Comparison of ENCODE assay signal across 26 cellular contexts in the genomic region with DNA sequence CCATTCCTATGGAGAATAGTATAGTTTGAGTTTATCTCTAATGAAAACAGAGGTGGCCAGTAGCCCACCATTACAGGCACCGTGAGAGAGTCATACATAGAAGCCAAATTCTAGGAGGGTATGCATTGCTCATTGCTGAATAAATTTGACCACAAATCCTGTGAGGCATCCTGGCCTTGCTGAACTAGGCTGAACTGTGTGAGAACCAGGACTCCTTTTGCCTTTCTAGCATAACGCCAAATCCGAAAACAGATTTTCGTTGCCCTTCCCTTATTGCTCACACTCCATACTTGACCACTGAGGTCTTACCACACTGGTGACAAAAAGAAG. TPM values are rescaled to one million over a fixed set of nuclear protein-coding genes. Genes with fewer than 3 reads are reported as not detected.
A peak's percentile ranks its signal among the peaks of the same experiment; 100 is the strongest.
DNase-seq lines count a peak whose midpoint lies in the region; ATAC-seq, FAIRE-seq and TF ChIP-seq lines count a peak whose summit lies in the region.
"Had no signal": no experiment of that assay in that cellular context is flagged by ENCODE, and none has a peak within 500 bp of the region (broad histone marks: within the 10 kb centered on the region; RNA-seq: fewer than 3 reads in every experiment).

No MANE protein-coding gene starts in this region.

- no peaks in the 10 kb centered on the region for H3K79me2 ChIP-seq in K562 (ENCODE audit: control insufficient read depth, insufficient read depth, low read length)

- H3K27me3 ChIP-seq in K562 (ENCODE audit: control insufficient read depth in 2 of 2, insufficient read depth in 2 of 2, low read length in 2 of 2), result peaks cover 12 to 16% of the 10 kb centered on the region in 2 experiments; a peak in 4 of 5 replicates
- no peaks in the 10 kb centered on the region for H3K27me3 ChIP-seq in body of pancreas
- H3K27me3 ChIP-seq: BLaER1 had no signal

- ATAC-seq in K562 (no peak), GM21390 (IDR thresholded peaks at IDR 0.05; ENCODE audit: unreplicated experiment) (no peak), body of pancreas (no peak)
- ATAC-seq: CD8-positive, alpha-beta T cell; GM12878; GM23338; HCT116 had no signal

- CTCF ChIA-PET in K562 (lab: Yijun Ruan, JAX; ENCODE audit: low intra/inter-chr PET ratio), result no interaction called here

- H3K36me3 ChIP-seq in K562 (ENCODE audit: control insufficient read depth, insufficient read depth, low read length) (no peaks in the 10 kb centered on the region), body of pancreas (replicated peaks in 1 of 2; ENCODE audit: insufficient read depth in 1 of 2, low read depth in 2 of 2) (no peaks in the 10 kb centered on the region)
- H3K36me3 ChIP-seq: BLaER1 had no signal

- H3K9me1 ChIP-seq in K562 (ENCODE audit: control insufficient read depth, insufficient read depth, low read length), result no peaks in the 10 kb centered on the region

- no peaks in the 10 kb centered on the region for H4K20me1 ChIP-seq in K562 (replicated peaks; ENCODE audit: control insufficient read depth, insufficient read depth, low read length)
- H4K20me1 ChIP-seq: BLaER1 had no signal

- H2AFZ ChIP-seq in K562 (ENCODE audit: low read depth, low read length), result no peak overlapping the region
- H2AFZ ChIP-seq: GM23338 had no signal

- no peak for TF ChIP-seq CTCF in K562 (IDR thresholded peaks at IDR 0.05 in 2 of 3, conservative IDR thresholded peaks at IDR 0.05 in 1 of 3; ENCODE audit: insufficient read depth in 2 of 3, low read depth in 1 of 3, low read length in 3 of 3)
- no peak for TF ChIP-seq CTCF in body of pancreas (IDR thresholded peaks at IDR 0.05)

- DNase-seq in HT1080 (ENCODE audit: low read depth) (peak; percentile 42), K562 (ENCODE audit: extremely low read depth in 1 of 4, low spot score in 3 of 4) (no peak), fibroblast of peridontal ligament (ENCODE audit: extremely low read depth) (peak; percentile 14), stromal cell of bone marrow (ENCODE audit: low read depth) (peak; percentile 24), cortex of kidney (lab: John Stamatoyannopoulos, UW) (no peak), body of pancreas (no peak)
- DNase-seq: 8988T; CD8-positive, alpha-beta T cell; DMS 273 treated with DMSO at 0.1 percent for 48 hours; DMS53; DND-41; EL; HFFc6 had no signal

- intact Hi-C loops in K562 (cut with micrococcal nuclease), result no loop called here
- intact Hi-C loops in body of pancreas (cut with DNase I), result no loop called here

- TF ChIP-seq RAD21 in K562 (CRISPR knock-in tag; conservative IDR thresholded peaks at IDR 0.05 in 1 of 2, IDR thresholded peaks at IDR 0.05 in 1 of 2), result no peak

- no peak for FAIRE-seq in K562 (lab: Jason Lieb, UNC)
- FAIRE-seq: GM12878, GM19239, H54, HTR-8/SVneo had no signal

- H3K9ac ChIP-seq in K562 (ENCODE audit: insufficient read depth in 1 of 2, low read depth in 2 of 2, low read length in 2 of 2), result no peak overlapping the region
- H3K9ac ChIP-seq: BLaER1 had no signal

- H3K27ac ChIP-seq in K562 (ENCODE audit: extremely low read depth, low read depth, low read length), result no peak overlapping the region
- H3K27ac ChIP-seq in body of pancreas, result no peak overlapping the region
- H3K27ac ChIP-seq: BLaER1, HL-60 had no signal

- H3K4me2 ChIP-seq in K562 (ENCODE audit: insufficient read depth, low read length), result no peak overlapping the region
- H3K4me2 ChIP-seq: BLaER1, GM23338 had no signal

- no peak for TF ChIP-seq EP300 in K562 (IDR thresholded peaks at IDR 0.05; ENCODE audit: low read length)

- POLR2A ChIA-PET in K562 (lab: Yijun Ruan, JAX), result interaction anchor here (1.4 kb wide), 1 partner anchor 11 kb away, joined by 12 read pairs; no protein-coding TSS in a partner anchor

- no peak for TF ChIP-seq POLR2A in K562 (conservative IDR thresholded peaks at IDR 0.05)
- no peak for TF ChIP-seq POLR2A in body of pancreas (IDR thresholded peaks at IDR 0.05)

- H3K4me1 ChIP-seq in K562 (replicated peaks in 1 of 2; ENCODE audit: control insufficient read depth in 2 of 2, insufficient read depth in 2 of 2, low read length in 2 of 2), result no peaks in the 10 kb centered on the region; a peak in 1 of 5 replicates
- H3K4me1 ChIP-seq in body of pancreas, result peaks cover 11% of the 10 kb centered on the region
- H3K4me1 ChIP-seq: BLaER1 had no signal

- H3K4me3 ChIP-seq in K562, result no peak overlapping the region
- no peak overlapping the region for H3K4me3 ChIP-seq in body of pancreas
- H3K4me3 ChIP-seq: BLaER1, GM12878, GM23338 had no signal

- no TSS peak for BruUV-seq in K562 (replicated peaks; lab: Mats Ljungman, UMichigan)

- H3K9me3 ChIP-seq in K562 (replicated peaks; ENCODE audit: control insufficient read depth, insufficient read depth, low read depth, low read length), result no peaks in the 10 kb centered on the region
- H3K9me3 ChIP-seq in body of pancreas, result no peaks in the 10 kb centered on the region
- H3K9me3 ChIP-seq: BLaER1 had no signal

- 15% methylated on average over 4 of the region's 4 CpGs for WGBS in K562 (ENCODE audit: insufficient coverage, low coverage, missing lambda C conversion rate)
- 73 to 94% methylated on average over 4 of the region's 4 CpGs for WGBS in body of pancreas, 2 donors

- in situ Hi-C loops in K562 (cut with MboI), result no loop called here

TF ChIP-seq in K562, 482 proteins besides CTCF, POLR2A, EP300 and RAD21:
- TF ChIP-seq E2F3 (CRISPR knock-in tag; IDR thresholded peaks at IDR 0.05) (no peak), RNF2 (IDR thresholded peaks at IDR 0.05) (0 out of 2 replicates have a peak, but pooled peaks have one; percentile 29)
TF ChIP-seq in K562: peak in this region for 1.

RNA-seq across cellular contexts. Expression of a gene that starts 50.4 kb away (rescaled TPM):
- total RNA-seq in HT1080 (2014; rRNA removed; shearing (Covaris generic)), result not detected in 2 replicates
- polyA plus RNA-seq in HT1080 (2015; cell fraction: cytosol; rRNA removed), result not detected in 2 replicates
- 0.03 TPM in 1 of 2 replicates, not detected in the other for polyA plus RNA-seq in HT1080 (2015; cell fraction: nucleus; rRNA removed)
- total RNA-seq in K562 (2011; cell fraction: chromatin; rRNA removed; ENCODE audit: low replicate concordance), result not detected in 2 replicates
- total RNA-seq in K562 (2011; cell fraction: nucleolus; rRNA removed), result not detected in 2 replicates
- not detected in 2 replicates for total RNA-seq in K562 (2011; cell fraction: nucleoplasm; rRNA removed)
- total RNA-seq in K562 (2014; rRNA removed) (not detected in 2 replicates), K562 (2014; rRNA removed; fragmentation: Illumina TruSeq; extraction: Trizol) (not detected in 2 replicates), K562 (2015; rRNA removed; fragmentation: Illumina TruSeq; extraction: Trizol) (not detected in 2 replicates), K562 (2021) (0.18 TPM in 1 of 2 replicates, not detected in the other), body of pancreas (1 to 10 TPM; 2.9 to 8.2 TPM)
- polyA plus RNA-seq in K562 (2011; rRNA removed) (not detected in 2 replicates), K562 (2014; fragmentation: Illumina TruSeq; extraction: Trizol) (not detected in 2 replicates), K562 (2014; fragmentation: Nextera tagmentation; extraction: Ambion mirVana) (not detected), K562 (2014; rRNA removed) (not detected in 2 replicates)
- not detected in 2 replicates for polyA plus RNA-seq in K562 (2011; cell fraction: cytosol; rRNA removed)
- not detected in 2 replicates for polyA plus RNA-seq in K562 (2011; cell fraction: nucleus; rRNA removed)
- not detected in 2 replicates for polyA plus RNA-seq in K562 (2012)
- not detected in 2 replicates for polyA minus RNA-seq in K562 (2011; rRNA and poly(A)+ RNA removed)
- not detected in 2 replicates for polyA minus RNA-seq in K562 (2011; cell fraction: cytosol; rRNA and poly(A)+ RNA removed)
- not detected in 2 replicates for polyA minus RNA-seq in K562 (2011; cell fraction: nucleus; rRNA and poly(A)+ RNA removed)
- total RNA-seq: A673; CD8-positive, alpha-beta T cell; G401; GM23338; HFFc6 had no signal
- polyA plus RNA-seq: AG04450, GM23338, IgD-negative memory B cell had no signal

Comparison
In these comparisons a context has a peak if more than half of its experiments do, and no peak if none do; other contexts are left out.
1. DNase-seq: peak in HT1080 (single experiment), fibroblast of peridontal ligament (single experiment) and stromal cell of bone marrow (single experiment); none in K562 (0 of 4), cortex of kidney (single experiment) and body of pancreas (0 of 4).